In genomic region chr17:17440938-17441730, GRCh38 we compare ENCODE assay signal across 1 cellular context.
A peak's percentile ranks its signal among the peaks of the same experiment; 100 is the strongest.
TF ChIP-seq lines count a peak whose summit lies in the region.

No MANE protein-coding gene starts in this region.

TF ChIP-seq in HepG2, 621 proteins besides CTCF, POLR2A, EP300 and RAD21:
- TF ChIP-seq ZFP36L1 (CRISPR knock-in tag; IDR thresholded peaks at IDR 0.05) (no peak), RNF2 (conservative IDR thresholded peaks at IDR 0.05; ENCODE audit: low read depth) (no peak), FOXP4 (CRISPR knock-in tag; IDR thresholded peaks at IDR 0.05) (no peak), ZNF362 (CRISPR knock-in tag; IDR thresholded peaks at IDR 0.05; ENCODE audit: borderline replicate concordance) (no peak), AKAP8 (CRISPR knock-in tag; IDR thresholded peaks at IDR 0.05) (no peak), KMT2B (CRISPR knock-in tag; IDR thresholded peaks at IDR 0.05) (no peak), HNF4A (CRISPR knock-in tag; IDR thresholded peaks at IDR 0.05) (no peak), BCL6 (CRISPR knock-in tag; IDR thresholded peaks at IDR 0.05) (0 out of 2 replicates have a peak, but pooled peaks have one; percentile 25), FOXA3 (CRISPR knock-in tag; IDR thresholded peaks at IDR 0.05) (no peak), FOXK2 (IDR thresholded peaks at IDR 0.05) (no peak), ZNF563 (CRISPR knock-in tag; IDR thresholded peaks at IDR 0.05) (no peak), RCOR2 (CRISPR knock-in tag; IDR thresholded peaks at IDR 0.05) (0 out of 2 replicates have a peak, but pooled peaks have one; percentile 26), JDP2 (CRISPR knock-in tag; IDR thresholded peaks at IDR 0.05; ENCODE audit: borderline replicate concordance) (no peak), HINFP (CRISPR knock-in tag; IDR thresholded peaks at IDR 0.05; ENCODE audit: low read depth) (no peak), ZFX (CRISPR knock-in tag; IDR thresholded peaks at IDR 0.05; ENCODE audit: low read depth) (peak; percentile 28; the same call in 1 of the 2 replicates), NCOA2 (CRISPR knock-in tag; IDR thresholded peaks at IDR 0.05) (no peak), TCF7L2 (IDR thresholded peaks at IDR 0.05; ENCODE audit: low read depth, low read length) (no peak), ZSCAN20 (CRISPR knock-in tag; IDR thresholded peaks at IDR 0.05; ENCODE audit: borderline replicate concordance) (no peak), ZNF747 (CRISPR knock-in tag; IDR thresholded peaks at IDR 0.05; ENCODE audit: borderline replicate concordance) (no peak), ZNF629 (CRISPR knock-in tag; conservative IDR thresholded peaks at IDR 0.05) (peak; percentile 92), PRPF4 (IDR thresholded peaks at IDR 0.05; ENCODE audit: low read depth, low read length, poor library complexity, severe bottlenecking) (no peak), KDM1A (CRISPR knock-in tag; IDR thresholded peaks at IDR 0.05) (peak; percentile 57; the same call in 1 of the 2 replicates)
- TF ChIP-seq, protein P1, sequence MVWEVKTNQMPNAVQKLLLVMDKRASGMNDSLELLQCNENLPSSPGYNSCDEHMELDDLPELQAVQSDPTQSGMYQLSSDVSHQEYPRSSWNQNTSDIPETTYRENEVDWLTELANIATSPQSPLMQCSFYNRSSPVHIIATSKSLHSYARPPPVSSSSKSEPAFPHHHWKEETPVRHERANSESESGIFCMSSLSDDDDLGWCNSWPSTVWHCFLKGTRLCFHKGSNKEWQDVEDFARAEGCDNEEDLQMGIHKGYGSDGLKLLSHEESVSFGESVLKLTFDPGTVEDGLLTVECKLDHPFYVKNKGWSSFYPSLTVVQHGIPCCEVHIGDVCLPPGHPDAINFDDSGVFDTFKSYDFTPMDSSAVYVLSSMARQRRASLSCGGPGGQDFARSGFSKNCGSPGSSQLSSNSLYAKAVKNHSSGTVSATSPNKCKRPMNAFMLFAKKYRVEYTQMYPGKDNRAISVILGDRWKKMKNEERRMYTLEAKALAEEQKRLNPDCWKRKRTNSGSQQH (CRISPR knock-in tag; IDR thresholded peaks at IDR 0.05; ENCODE audit: low read depth): no peak
